Comparison of ENCODE assay signal across 32 cellular contexts in genomic region chr6:82641677-82642076, GRCh38.
DNase-seq lines count a peak whose midpoint lies in the region; ATAC-seq, FAIRE-seq and TF ChIP-seq lines count a peak whose summit lies in the region.
"Had no signal": no experiment of that assay in that cellular context is flagged by ENCODE, and none has a peak within 500 bp of the region (broad histone marks: within the 10 kb centered on the region; RNA-seq: fewer than 3 reads in every experiment).

No MANE protein-coding gene starts in this region.

- no peak overlapping the region for H2AFZ ChIP-seq in HepG2 (ENCODE audit: low read length)

- H3K4me3 ChIP-seq in HepG2 (replicated peaks in 1 of 3; ENCODE audit: insufficient read depth in 1 of 3, low read depth in 2 of 3, low read length in 3 of 3) (no peak overlapping the region), right lobe of liver (no peak overlapping the region), HEK293 (ENCODE audit: low read depth, low read length) (no peak overlapping the region), small intestine (ENCODE audit: low read depth in 1 of 2, low read length in 2 of 2) (no peak overlapping the region)
- H3K4me3 ChIP-seq: A549; BLaER1; BLaER1 treated with 17β-estradiol and CSF1 and Interleukin-3, amounts not matched to agents 10 nM and 100 nM had no signal

- H3K27ac ChIP-seq in HepG2 (ENCODE audit: extremely low read length, insufficient read depth, low read length), result no peak overlapping the region
- no peak overlapping the region for H3K27ac ChIP-seq in right lobe of liver
- no peak overlapping the region for H3K27ac ChIP-seq in HEK293 (ENCODE audit: extremely low read depth, low read depth, low read length)
- no peak overlapping the region for H3K27ac ChIP-seq in small intestine (ENCODE audit: low read depth in 1 of 2, low read length in 1 of 2)
- H3K27ac ChIP-seq: 22Rv1; A549; BLaER1; BLaER1 treated with 17β-estradiol and CSF1 and Interleukin-3, amounts not matched to agents 10 nM and 100 nM; C4-2B had no signal

- no peak for TF ChIP-seq RAD21 in HepG2 (CRISPR knock-in tag; IDR thresholded peaks at IDR 0.05)

- no TSS peak for BruUV-seq in HepG2 (replicated peaks; lab: Mats Ljungman, UMichigan)

- no peak for FAIRE-seq in HepG2 (lab: Jason Lieb, UNC)
- peak; percentile 10 for FAIRE-seq in small intestine (lab: Jason Lieb, UNC)
- FAIRE-seq: A204.1, A549, D721Med had no signal

- H3K9me3 ChIP-seq in HepG2 (ENCODE audit: low read length), result no peaks in the 10 kb centered on the region
- H3K9me3 ChIP-seq in right lobe of liver, result no peaks in the 10 kb centered on the region
- H3K9me3 ChIP-seq in HEK293 (ENCODE audit: control insufficient read depth, insufficient read depth, low read depth, low read length), result no peaks in the 10 kb centered on the region
- H3K9me3 ChIP-seq in small intestine (ENCODE audit: control insufficient read depth, low read depth), result no peaks in the 10 kb centered on the region
- H3K9me3 ChIP-seq: A549; BE2C; BLaER1; BLaER1 treated with 17β-estradiol and CSF1 and Interleukin-3, amounts not matched to agents 10 nM and 100 nM; Caco-2 had no signal

- H3K4me2 ChIP-seq in HepG2 (ENCODE audit: low read depth, low read length), result no peak overlapping the region
- H3K4me2 ChIP-seq: A549; BLaER1; BLaER1 treated with 17β-estradiol and CSF1 and Interleukin-3, amounts not matched to agents 10 nM and 100 nM had no signal

- no peak for TF ChIP-seq EP300 in HepG2 (IDR thresholded peaks at IDR 0.05; ENCODE audit: low read depth in 2 of 2, low read length in 2 of 2)
- no peak for TF ChIP-seq EP300 in HepG2 (CRISPR knock-in tag; IDR thresholded peaks at IDR 0.05; ENCODE audit: borderline replicate concordance)

- POLR2A ChIA-PET in HepG2 (lab: Yijun Ruan, JAX), result no interaction called here
- POLR2A ChIA-PET in HEK293 (lab: Yijun Ruan, JAX), result no interaction called here

- CTCF ChIA-PET in HepG2 (lab: Yijun Ruan, JAX; ENCODE audit: low intra/inter-chr PET ratio, low total read pairs), result no interaction called here
- CTCF ChIA-PET in HEK293 (lab: Yijun Ruan, JAX), result no interaction called here

- ATAC-seq in HepG2 (no peak), right lobe of liver (no peak)
- ATAC-seq: A549; CD8-positive, alpha-beta T cell had no signal

- TF ChIP-seq POLR2A in HepG2 (IDR thresholded peaks at IDR 0.05; ENCODE audit: insufficient read depth in 1 of 2, low read depth in 2 of 2, low read length in 2 of 2) (no peak), right lobe of liver (IDR thresholded peaks at IDR 0.05) (no peak)

- no peak for DNase-seq in HepG2 (ENCODE audit: low spot score)
- no peak for DNase-seq in right lobe of liver
- DNase-seq in small intestine, result no peak
- no peak for DNase-seq in cerebellar cortex (ENCODE audit: low spot score)
- DNase-seq in ACHN, result no peak
- DNase-seq: 8988T; AML-193; BE2C; C1 segment of cervical spinal cord; Caco-2; Calu3; CD4-positive, alpha-beta memory T cell; CD4-positive, alpha-beta T cell; CD4-positive, CD25-positive, alpha-beta regulatory T cell; CD8-positive, alpha-beta memory T cell; CD8-positive, alpha-beta T cell; COR-L47; DMS 273 treated with DMSO at 0.1 percent for 48 hours; DMS153; DMS53; DMS79; DMS79 treated with DMSO at 0.1 percent for 48 hours; DND-41; EL had no signal

- H4K20me1 ChIP-seq in HepG2 (ENCODE audit: insufficient read depth, low read length), result no peaks in the 10 kb centered on the region
- H4K20me1 ChIP-seq: BLaER1; BLaER1 treated with 17β-estradiol and CSF1 and Interleukin-3, amounts not matched to agents 10 nM and 100 nM had no signal

- intact Hi-C loops in HepG2 (cut with micrococcal nuclease; ENCODE audit: unreplicated experiment) (no loop called here), right lobe of liver (cut with DNase I) (no loop called here)

- TF ChIP-seq CTCF in HepG2 (CRISPR knock-in tag; IDR thresholded peaks at IDR 0.05), result no peak
- no peak for TF ChIP-seq CTCF in right lobe of liver (IDR thresholded peaks at IDR 0.05)
- no peak for TF ChIP-seq CTCF in HEK293 (tag by site-specific recombination; IDR thresholded peaks at IDR 0.05)

- in situ Hi-C loops in HepG2 (cut with HindIII; ENCODE audit: extremely low pct_ligation_motif_present, low pct_unique_long_range_greater_than_20kb), result no loop called here
- in situ Hi-C loops in ACHN (cut with HindIII; ENCODE audit: low pct_ligation_motif_present, low pct_unique_long_range_greater_than_20kb, low sequenced_read_pairs), result no loop called here

- no peaks in the 10 kb centered on the region for H3K79me2 ChIP-seq in HepG2 (ENCODE audit: insufficient read depth, low read length)

- no peak overlapping the region for H3K9ac ChIP-seq in HepG2 (ENCODE audit: insufficient read depth, low read depth, low read length)
- H3K9ac ChIP-seq: BLaER1; BLaER1 treated with 17β-estradiol and CSF1 and Interleukin-3, amounts not matched to agents 10 nM and 100 nM had no signal

- H3K36me3 ChIP-seq in HepG2 (replicated peaks in 1 of 2; ENCODE audit: control insufficient read depth in 1 of 2, insufficient read depth in 2 of 2, low read length in 2 of 2) (no peaks in the 10 kb centered on the region), right lobe of liver (no peaks in the 10 kb centered on the region), HEK293 (ENCODE audit: control insufficient read depth in 2 of 2, insufficient read depth in 1 of 2, low read length in 2 of 2) (no peaks in the 10 kb centered on the region), small intestine (ENCODE audit: control insufficient read depth in 2 of 2, insufficient read depth in 2 of 2, low read length in 2 of 2) (no peaks in the 10 kb centered on the region)
- H3K36me3 ChIP-seq: BE2C; BLaER1; BLaER1 treated with 17β-estradiol and CSF1 and Interleukin-3, amounts not matched to agents 10 nM and 100 nM had no signal

- H3K27me3 ChIP-seq in HepG2 (ENCODE audit: control insufficient read depth in 1 of 2, insufficient read depth in 2 of 2, low read length in 2 of 2), result no peaks in the 10 kb centered on the region
- no peaks in the 10 kb centered on the region for H3K27me3 ChIP-seq in right lobe of liver
- H3K27me3 ChIP-seq in small intestine (ENCODE audit: control insufficient read depth in 2 of 2, insufficient read depth in 2 of 2, low read length in 2 of 2), result no peaks in the 10 kb centered on the region
- H3K27me3 ChIP-seq: BE2C; BLaER1; BLaER1 treated with 17β-estradiol and CSF1 and Interleukin-3, amounts not matched to agents 10 nM and 100 nM had no signal

- 0% methylated on average over 1 of the region's 1 CpG for WGBS in HepG2 (ENCODE audit: low lambda C conversion rate)
- WGBS in right lobe of liver (ENCODE audit: insufficient coverage, low coverage, low lambda C conversion rate, missing lambda C conversion rate), result 53% methylated on average over 1 of the region's 1 CpG
- WGBS in small intestine, 3 donors, result 82 to 88% (median 87%) methylated on average over 1 of the region's 1 CpG

- H3K4me1 ChIP-seq in HepG2 (ENCODE audit: insufficient read depth, low read length), result no peaks in the 10 kb centered on the region
- H3K4me1 ChIP-seq in right lobe of liver, result no peaks in the 10 kb centered on the region
- H3K4me1 ChIP-seq in HEK293 (ENCODE audit: control insufficient read depth, insufficient read depth, low read length), result no peaks in the 10 kb centered on the region
- H3K4me1 ChIP-seq in small intestine (ENCODE audit: control insufficient read depth in 2 of 2, insufficient read depth in 1 of 2, low read depth in 1 of 2, low read length in 1 of 2), result no peaks in the 10 kb centered on the region
- H3K4me1 ChIP-seq: BE2C; BLaER1; BLaER1 treated with 17β-estradiol and CSF1 and Interleukin-3, amounts not matched to agents 10 nM and 100 nM; Caco-2 had no signal

TF ChIP-seq in HepG2, 621 proteins besides CTCF, POLR2A, EP300 and RAD21 (continues in another document):
- TF ChIP-seq ARID2 (CRISPR knock-in tag; IDR thresholded peaks at IDR 0.05; ENCODE audit: borderline replicate concordance) (no peak), ZBTB33 (CRISPR knock-in tag; IDR thresholded peaks at IDR 0.05) (no peak)

TF ChIP-seq in HEK293, 187 proteins besides CTCF, POLR2A, EP300 and RAD21:
- no peak for TF ChIP-seq ZBTB7A (tag by site-specific recombination; IDR thresholded peaks at IDR 0.05; ENCODE audit: low read depth)
- TF ChIP-seq ZNF530 (tag by site-specific recombination; IDR thresholded peaks at IDR 0.05; ENCODE audit: low read depth), result no peak
- TF ChIP-seq ZIC2 (tag by site-specific recombination; IDR thresholded peaks at IDR 0.05), result peak; percentile 27; the same call in 1 of the 2 replicates
- peak; percentile 71; the same call in 1 of the 2 replicates for TF ChIP-seq FEZF1 (tag by site-specific recombination; IDR thresholded peaks at IDR 0.05)
- no peak for TF ChIP-seq TCF7L2 (IDR thresholded peaks at IDR 0.05; ENCODE audit: borderline replicate concordance, low read depth, low read length)
- no peak for TF ChIP-seq ZNF350 (tag by site-specific recombination; IDR thresholded peaks at IDR 0.05)
- no peak for TF ChIP-seq ZNF768 (tag by site-specific recombination; IDR thresholded peaks at IDR 0.05)
- no peak for TF ChIP-seq ZNF391 (tag by site-specific recombination; IDR thresholded peaks at IDR 0.05; ENCODE audit: borderline replicate concordance, low read depth)
